22 cellular contexts compared by ENCODE assay signal in the genomic region with DNA sequence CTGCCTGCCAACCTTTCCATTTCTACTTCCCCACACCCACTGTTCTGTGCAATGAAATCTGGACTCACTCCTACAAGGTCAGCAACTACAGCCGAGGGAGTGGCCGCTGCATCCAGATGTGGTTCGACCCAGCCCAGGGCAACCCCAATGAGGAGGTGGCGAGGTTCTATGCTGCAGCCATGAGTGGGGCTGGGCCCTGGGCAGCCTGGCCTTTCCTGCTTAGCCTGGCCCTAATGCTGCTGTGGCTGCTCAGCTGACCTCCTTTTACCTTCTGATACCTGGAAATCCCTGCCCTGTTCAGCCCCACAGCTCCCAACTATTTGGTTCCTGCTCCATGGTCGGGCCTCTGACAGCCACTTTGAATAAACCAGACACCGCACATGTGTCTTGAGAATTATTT. TPM values are rescaled to one million over a fixed set of nuclear protein-coding genes. Genes with fewer than 3 reads are reported as not detected.
"Had no signal": no experiment of that assay in that cellular context is flagged by ENCODE, and none has a peak within 500 bp of the region (broad histone marks: within the 10 kb centered on the region; RNA-seq: fewer than 3 reads in every experiment).

No MANE protein-coding gene starts in this region.

- H3K4me3 Mint-ChIP-seq: immature natural killer cell; naive thymus-derived CD4-positive, alpha-beta T cell; nephron progenitor cell had no signal

- H3K9me3 ChIP-seq: esophagus squamous epithelium, gastroesophageal sphincter, neutrophil, right atrium auricular region, thyroid gland, upper lobe of left lung, uterus had no signal

- H3K9me3 Mint-ChIP-seq: immature natural killer cell, nephron progenitor cell had no signal

- H3K27ac Mint-ChIP-seq: immature natural killer cell; naive thymus-derived CD4-positive, alpha-beta T cell; nephron progenitor cell had no signal

- DNase-seq: effector memory CD4-positive, alpha-beta T cell; esophagus squamous epithelium; foreskin fibroblast; immature natural killer cell; kidney; left cardiac atrium; left ventricle myocardium superior; mesenchymal stem cell; naive thymus-derived CD4-positive, alpha-beta T cell; nephron progenitor cell; small intestine; stimulated activated CD4-positive, alpha-beta T cell treated with anti-CD3 and anti-CD28 coated beads, Interleukin-12 subunit alpha, Interleukin-12 subunit beta, amount 100 ng/mL, for 4 hours; stimulated activated naive CD4-positive, alpha-beta T cell; upper lobe of left lung; uterus had no signal

- H3K27me3 ChIP-seq: gastroesophageal sphincter, neutrophil, right atrium auricular region, thyroid gland, upper lobe of left lung, uterus had no signal

- H3K27ac ChIP-seq: epithelial cell of prostate, esophagus squamous epithelium, gastroesophageal sphincter, neutrophil, right atrium auricular region, thyroid gland, upper lobe of left lung, uterus had no signal

- H3K4me1 Mint-ChIP-seq: immature natural killer cell; naive thymus-derived CD4-positive, alpha-beta T cell had no signal

- H3K36me3 ChIP-seq: esophagus squamous epithelium, gastroesophageal sphincter, neutrophil, right atrium auricular region, thyroid gland, upper lobe of left lung, uterus had no signal

- H3K4me3 ChIP-seq: esophagus squamous epithelium, gastroesophageal sphincter, lung, right atrium auricular region, thyroid gland, upper lobe of left lung, uterus had no signal

- H3K36me3 Mint-ChIP-seq: immature natural killer cell; naive thymus-derived CD4-positive, alpha-beta T cell had no signal

RNA-seq across cellular contexts. Expression of a gene that starts 4.0 kb away (rescaled TPM):
- total RNA-seq: left cardiac atrium; naive thymus-derived CD4-positive, alpha-beta T cell; right atrium auricular region had no signal

RNA-seq across cellular contexts. Expression of a gene that starts 20.7 kb away (rescaled TPM):
- total RNA-seq: osteoblast had no signal

RNA-seq across cellular contexts. Expression of a gene that starts 48.1 kb away (rescaled TPM):
- total RNA-seq: esophagus squamous epithelium; kidney; left cardiac atrium; left ventricle myocardium superior; lung; naive thymus-derived CD4-positive, alpha-beta T cell; osteoblast; right atrium auricular region; thyroid gland; upper lobe of left lung; uterus had no signal
